Comparison of ENCODE assay signal across 28 cellular contexts in genomic region chr13:93766719-93767118, GRCh38.
"Had no signal": no experiment of that assay in that cellular context is flagged by ENCODE, and none has a peak within 500 bp of the region (broad histone marks: within the 10 kb centered on the region; RNA-seq: fewer than 3 reads in every experiment).

No MANE protein-coding gene starts in this region.

- H3K4me1 ChIP-seq: breast epithelium, colonic mucosa, psoas muscle, suprapubic skin had no signal

- H3K27ac ChIP-seq: breast epithelium, colonic mucosa, esophagus muscularis mucosa, pancreas, psoas muscle, suprapubic skin had no signal

- ATAC-seq: left ventricle myocardium superior; psoas muscle; stimulated activated naive B cell treated with anti-CD40 and anti-IgM and Interleukin-4, amounts not matched to agents 10 μg/mL and 1 μg/mL and 100 μg/mL, for 72 hours; T-helper 17 cell; WTC11 had no signal

- H3K4me3 Mint-ChIP-seq: activated CD4-positive, alpha-beta memory T cell treated with anti-CD3 and anti-CD28 coated beads, Interleukin-2, amount 10 ng/mL, durations not matched to agents 7 days and 5 days; activated CD4-positive, alpha-beta T cell treated with anti-CD3 and anti-CD28 coated beads, Interleukin-2, amount 10 ng/mL, durations not matched to agents 7 days and 5 days; activated naive CD4-positive, alpha-beta T cell treated with anti-CD3 and anti-CD28 coated beads, Interleukin-2, amount 10 ng/mL, durations not matched to agents 7 days and 5 days; activated T-cell treated with anti-CD3 and anti-CD28 coated beads, Interleukin-2, amount 50 U/mL, for 24 hours; central memory CD8-positive, alpha-beta T cell; mesothelial cell of epicardium; naive B cell; stimulated activated naive B cell treated with anti-CD40 and anti-IgM and Interleukin-4, amounts not matched to agents 10 μg/mL and 1 μg/mL and 100 μg/mL, for 72 hours; T-helper 17 cell; WTC11 had no signal

- H3K36me3 Mint-ChIP-seq: activated naive CD4-positive, alpha-beta T cell treated with anti-CD3 and anti-CD28 coated beads, Interleukin-2, amount 10 ng/mL, durations not matched to agents 7 days and 5 days; naive B cell; stimulated activated naive B cell treated with anti-CD40 and anti-IgM and Interleukin-4, amounts not matched to agents 10 μg/mL and 1 μg/mL and 100 μg/mL, for 72 hours had no signal

- H3K4me3 ChIP-seq: breast epithelium, colonic mucosa, esophagus muscularis mucosa, pancreas, psoas muscle, suprapubic skin, transverse colon had no signal

- DNase-seq: activated CD4-positive, alpha-beta memory T cell treated with anti-CD3 and anti-CD28 coated beads, Interleukin-2, amount 10 ng/mL, durations not matched to agents 7 days and 5 days; activated CD4-positive, alpha-beta T cell treated with anti-CD3 and anti-CD28 coated beads for 1 hour; activated CD4-positive, alpha-beta T cell treated with anti-CD3 and anti-CD28 coated beads, Interleukin-2, amount 10 ng/mL, durations not matched to agents 7 days and 5 days; activated CD8-positive, alpha-beta memory T cell treated with anti-CD3 and anti-CD28 coated beads, Interleukin-2, amount 50 U/mL, for 48 hours; activated gamma-delta T cell; activated naive CD4-positive, alpha-beta T cell treated with anti-CD3 and anti-CD28 coated beads, Interleukin-2, amount 10 ng/mL, durations not matched to agents 7 days and 5 days; activated T-cell treated with anti-CD3 and anti-CD28 coated beads, Interleukin-2, amount 50 U/mL, for 24 hours; amniotic stem cell; colonic mucosa; foreskin melanocyte; islet precursor cell; left ventricle myocardium superior; mammary epithelial cell; naive B cell; pancreas; psoas muscle; stimulated activated CD4-positive, alpha-beta T cell treated with anti-CD3 and anti-CD28 coated beads, Interleukin-15, amount 100 ng/mL, for 24 hours; stimulated activated CD4-positive, alpha-beta T cell treated with anti-CD3 and anti-CD28 coated beads, Interleukin-2, amount 100 ng/mL, for 24 hours; stimulated activated naive B cell treated with anti-CD40 and anti-IgM and Interleukin-4, amounts not matched to agents 10 μg/mL and 1 μg/mL and 100 μg/mL, for 72 hours; T-helper 17 cell; T1000; transverse colon had no signal

- H3K27ac Mint-ChIP-seq: activated CD4-positive, alpha-beta memory T cell treated with anti-CD3 and anti-CD28 coated beads, Interleukin-2, amount 10 ng/mL, durations not matched to agents 7 days and 5 days; activated CD4-positive, alpha-beta T cell treated with anti-CD3 and anti-CD28 coated beads, Interleukin-2, amount 10 ng/mL, durations not matched to agents 7 days and 5 days; activated naive CD4-positive, alpha-beta T cell treated with anti-CD3 and anti-CD28 coated beads, Interleukin-2, amount 10 ng/mL, durations not matched to agents 7 days and 5 days; activated T-cell treated with anti-CD3 and anti-CD28 coated beads, Interleukin-2, amount 50 U/mL, for 24 hours; naive B cell; stimulated activated naive B cell treated with anti-CD40 and anti-IgM and Interleukin-4, amounts not matched to agents 10 μg/mL and 1 μg/mL and 100 μg/mL, for 72 hours; T-helper 17 cell; WTC11 had no signal

- H3K27me3 ChIP-seq: breast epithelium, colonic mucosa, esophagus muscularis mucosa, pancreas, suprapubic skin, transverse colon had no signal

- H3K9me3 ChIP-seq: breast epithelium, colonic mucosa, esophagus muscularis mucosa, pancreas, psoas muscle, suprapubic skin, transverse colon had no signal

- H3K27me3 Mint-ChIP-seq: activated CD4-positive, alpha-beta T cell treated with anti-CD3 and anti-CD28 coated beads, Interleukin-2, amount 10 ng/mL, durations not matched to agents 7 days and 5 days; activated naive CD4-positive, alpha-beta T cell treated with anti-CD3 and anti-CD28 coated beads, Interleukin-2, amount 10 ng/mL, durations not matched to agents 7 days and 5 days; central memory CD8-positive, alpha-beta T cell; naive B cell; stimulated activated naive B cell treated with anti-CD40 and anti-IgM and Interleukin-4, amounts not matched to agents 10 μg/mL and 1 μg/mL and 100 μg/mL, for 72 hours; T-helper 17 cell had no signal

- H3K36me3 ChIP-seq: breast epithelium, colonic mucosa, esophagus muscularis mucosa, pancreas, suprapubic skin, transverse colon had no signal

- H3K4me1 Mint-ChIP-seq: activated CD4-positive, alpha-beta memory T cell treated with anti-CD3 and anti-CD28 coated beads, Interleukin-2, amount 10 ng/mL, durations not matched to agents 7 days and 5 days; activated CD4-positive, alpha-beta T cell treated with anti-CD3 and anti-CD28 coated beads, Interleukin-2, amount 10 ng/mL, durations not matched to agents 7 days and 5 days; activated naive CD4-positive, alpha-beta T cell treated with anti-CD3 and anti-CD28 coated beads, Interleukin-2, amount 10 ng/mL, durations not matched to agents 7 days and 5 days; central memory CD8-positive, alpha-beta T cell; naive B cell; stimulated activated naive B cell treated with anti-CD40 and anti-IgM and Interleukin-4, amounts not matched to agents 10 μg/mL and 1 μg/mL and 100 μg/mL, for 72 hours; T-helper 17 cell had no signal

- H3K9me3 Mint-ChIP-seq: activated naive CD4-positive, alpha-beta T cell treated with anti-CD3 and anti-CD28 coated beads, Interleukin-2, amount 10 ng/mL, durations not matched to agents 7 days and 5 days; central memory CD8-positive, alpha-beta T cell; stimulated activated naive B cell treated with anti-CD40 and anti-IgM and Interleukin-4, amounts not matched to agents 10 μg/mL and 1 μg/mL and 100 μg/mL, for 72 hours had no signal
